ENCODE assay signal across 11 cellular contexts in the genomic region with DNA sequence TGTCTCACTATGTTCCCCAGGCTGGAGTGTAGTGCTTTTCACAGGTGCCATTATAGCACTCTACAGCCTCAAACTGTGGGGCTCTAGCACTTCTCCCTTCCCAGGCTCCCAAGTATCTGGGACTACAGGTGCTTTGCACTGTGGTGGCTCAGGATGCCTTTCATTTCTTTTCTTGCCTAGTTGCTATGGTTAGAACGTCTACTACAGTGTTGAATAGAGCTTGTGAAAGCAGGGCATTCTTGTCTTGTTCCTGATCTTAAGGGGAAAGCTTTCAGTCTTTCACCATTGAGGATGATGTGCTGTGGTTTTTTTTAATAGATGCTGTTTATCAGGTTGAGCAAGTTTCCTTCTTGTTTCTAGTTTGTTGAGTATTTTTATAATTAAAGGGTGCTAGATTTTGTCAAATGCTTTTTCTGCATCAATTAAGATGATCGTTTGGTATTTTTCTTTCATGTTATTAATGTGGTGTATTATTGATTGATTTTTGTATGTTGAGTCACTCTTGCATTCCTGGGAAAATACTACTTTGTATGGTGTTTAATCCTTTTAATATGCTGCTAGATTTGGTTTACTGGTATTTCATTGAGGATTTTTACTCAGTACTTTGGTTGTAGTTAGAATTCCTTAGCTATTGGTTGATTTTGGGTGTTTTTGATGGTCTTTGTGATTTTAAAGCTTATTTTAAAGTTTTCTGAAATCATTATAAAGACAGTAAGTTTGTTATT. TPM values are rescaled to one million over a fixed set of nuclear protein-coding genes. Genes with fewer than 3 reads are reported as not detected.
DNase-seq lines count a peak whose midpoint lies in the region; ATAC-seq and TF ChIP-seq lines count a peak whose summit lies in the region.
"Had no signal": no experiment of that assay in that cellular context is flagged by ENCODE, and none has a peak within 500 bp of the region (broad histone marks: within the 10 kb centered on the region; RNA-seq: fewer than 3 reads in every experiment).

No MANE protein-coding gene starts in this region.

- H3K4me3 Mint-ChIP-seq in activated naive CD4-positive, alpha-beta T cell treated with anti-CD3 and anti-CD28 coated beads for 36 hours: no peak overlapping the region
- H3K4me3 Mint-ChIP-seq in stimulated activated effector memory CD8-positive, alpha-beta T cell treated with anti-CD3 and anti-CD28 coated beads, Interleukin-12 subunit alpha, Interleukin-12 subunit beta, amount 100 ng/mL, for 72 hours: no peak overlapping the region

- DNase-seq in activated naive CD4-positive, alpha-beta T cell treated with anti-CD3 and anti-CD28 coated beads for 36 hours: no peak
- no peak for DNase-seq in activated naive CD4-positive, alpha-beta T cell treated with anti-CD3 and anti-CD28 coated beads, Interleukin-2, amount 50 U/mL, for 16 hours
- DNase-seq in SIG-M5 (lab: John Stamatoyannopoulos, UW): peak; percentile 26
- peak; percentile 31 for DNase-seq in epithelial cell of prostate (ENCODE audit: low read depth, low spot score)
- no peak for DNase-seq in stimulated activated effector memory CD8-positive, alpha-beta T cell treated with anti-CD3 and anti-CD28 coated beads, Interleukin-12 subunit alpha, Interleukin-12 subunit beta, amount 100 ng/mL, for 72 hours (ENCODE audit: low spot score in 2 of 2)
- DNase-seq in hippocampal formation (lab: John Stamatoyannopoulos, UW): no peak
- no peak for DNase-seq in mesenteric fat pad (ENCODE audit: low spot score)
- DNase-seq in thyroid gland: no peak
- DNase-seq: NCI-H82; stimulated activated naive CD8-positive, alpha-beta T cell treated with anti-CD3 and anti-CD28 coated beads, Interleukin-15, amount 100 ng/mL, for 72 hours had no signal

- ATAC-seq in stimulated activated effector memory CD8-positive, alpha-beta T cell treated with anti-CD3 and anti-CD28 coated beads, Interleukin-12 subunit alpha, Interleukin-12 subunit beta, amount 100 ng/mL, for 72 hours: peak; percentile 48
- ATAC-seq: left lobe of liver; stimulated activated naive CD8-positive, alpha-beta T cell treated with anti-CD3 and anti-CD28 coated beads, Interleukin-15, amount 100 ng/mL, for 72 hours had no signal

- 53 to 54% methylated on average over 2 of the region's 2 CpGs for WGBS in thyroid gland, 2 donors

- TF ChIP-seq POLR2A in thyroid gland (IDR thresholded peaks at IDR 0.05): no peak

- no peaks in the 10 kb centered on the region for H3K9me3 Mint-ChIP-seq in activated naive CD4-positive, alpha-beta T cell treated with anti-CD3 and anti-CD28 coated beads for 36 hours
- no peaks in the 10 kb centered on the region for H3K9me3 Mint-ChIP-seq in stimulated activated effector memory CD8-positive, alpha-beta T cell treated with anti-CD3 and anti-CD28 coated beads, Interleukin-12 subunit alpha, Interleukin-12 subunit beta, amount 100 ng/mL, for 72 hours
- H3K9me3 Mint-ChIP-seq: stimulated activated naive CD8-positive, alpha-beta T cell treated with anti-CD3 and anti-CD28 coated beads, Interleukin-15, amount 100 ng/mL, for 72 hours had no signal

- peaks cover 65% of the 10 kb centered on the region for H3K4me1 Mint-ChIP-seq in activated naive CD4-positive, alpha-beta T cell treated with anti-CD3 and anti-CD28 coated beads for 36 hours (ENCODE audit: low read depth)
- peaks cover 79% of the 10 kb centered on the region for H3K4me1 Mint-ChIP-seq in stimulated activated effector memory CD8-positive, alpha-beta T cell treated with anti-CD3 and anti-CD28 coated beads, Interleukin-12 subunit alpha, Interleukin-12 subunit beta, amount 100 ng/mL, for 72 hours

- no peak for TF ChIP-seq CTCF in thyroid gland (IDR thresholded peaks at IDR 0.05)

- H3K9me3 ChIP-seq in thyroid gland: no peaks in the 10 kb centered on the region

- H3K27ac ChIP-seq in epithelial cell of prostate (no peak overlapping the region), thyroid gland (no peak overlapping the region)

- H3K27ac Mint-ChIP-seq in activated naive CD4-positive, alpha-beta T cell treated with anti-CD3 and anti-CD28 coated beads for 36 hours: peak overlapping the region; percentile 65
- H3K27ac Mint-ChIP-seq in stimulated activated effector memory CD8-positive, alpha-beta T cell treated with anti-CD3 and anti-CD28 coated beads, Interleukin-12 subunit alpha, Interleukin-12 subunit beta, amount 100 ng/mL, for 72 hours: no peak overlapping the region

- H3K4me3 ChIP-seq in thyroid gland (replicated peaks in 1 of 3): no peak overlapping the region

- CTCF ChIA-PET in activated naive CD4-positive, alpha-beta T cell treated with anti-CD3 and anti-CD28 coated beads for 36 hours (lab: Charles Lee): interaction anchor here (0.7 to 2.5 kb wide), 4 partner anchors 10 to 268 kb away, joined by 3 to 8 read pairs (median 3); no protein-coding TSS in a partner anchor

- no peaks in the 10 kb centered on the region for H3K27me3 ChIP-seq in thyroid gland

- H3K4me1 ChIP-seq in thyroid gland: peaks cover 5 to 7% of the 10 kb centered on the region in 2 donors

- no peaks in the 10 kb centered on the region for H3K27me3 Mint-ChIP-seq in activated naive CD4-positive, alpha-beta T cell treated with anti-CD3 and anti-CD28 coated beads for 36 hours (ENCODE audit: low read depth)
- H3K27me3 Mint-ChIP-seq: stimulated activated naive CD8-positive, alpha-beta T cell treated with anti-CD3 and anti-CD28 coated beads, Interleukin-15, amount 100 ng/mL, for 72 hours had no signal

- H3K36me3 Mint-ChIP-seq in activated naive CD4-positive, alpha-beta T cell treated with anti-CD3 and anti-CD28 coated beads for 36 hours (ENCODE audit: low read depth): peaks cover 16% of the 10 kb centered on the region
- peaks cover 80% of the 10 kb centered on the region for H3K36me3 Mint-ChIP-seq in stimulated activated effector memory CD8-positive, alpha-beta T cell treated with anti-CD3 and anti-CD28 coated beads, Interleukin-12 subunit alpha, Interleukin-12 subunit beta, amount 100 ng/mL, for 72 hours

- no peaks in the 10 kb centered on the region for H3K36me3 ChIP-seq in thyroid gland

- intact Hi-C loops in activated naive CD4-positive, alpha-beta T cell treated with anti-CD3 and anti-CD28 coated beads for 36 hours (cut with micrococcal nuclease): no loop called here
- intact Hi-C loops in thyroid gland (cut with DNase I): loop anchor here (5.0 kb wide), 1 partner anchor 42 kb away; no protein-coding TSS in a partner anchor

RNA-seq across cellular contexts. Expression of a gene that starts 35.6 kb away (rescaled TPM):
- 10 to 100 TPM; 91.5 to 91.9 TPM for total RNA-seq in activated naive CD4-positive, alpha-beta T cell treated with anti-CD3 and anti-CD28 coated beads for 36 hours
- total RNA-seq in mesenteric fat pad (52.8 TPM), thyroid gland (100 to 1,000 TPM in 2 of 4 donors, 10 to 100 TPM in 2; 89.4 to 109 (median 99.4) TPM)

Comparison
In these comparisons a context has a peak if more than half of its experiments do, and no peak if none do; other contexts are left out.
1. DNase-seq: peak in SIG-M5 (single experiment) and epithelial cell of prostate (single experiment); none in activated naive CD4-positive, alpha-beta T cell treated with anti-CD3 and anti-CD28 coated beads for 36 hours (single experiment), activated naive CD4-positive, alpha-beta T cell treated with anti-CD3 and anti-CD28 coated beads, Interleukin-2, amount 50 U/mL, for 16 hours (single experiment), stimulated activated effector memory CD8-positive, alpha-beta T cell treated with anti-CD3 and anti-CD28 coated beads, Interleukin-12 subunit alpha, Interleukin-12 subunit beta, amount 100 ng/mL, for 72 hours (0 of 2), hippocampal formation (0 of 2), mesenteric fat pad (single experiment) and thyroid gland (0 of 2).